ENCODE assay signal across 8 cellular contexts in the genomic region with DNA sequence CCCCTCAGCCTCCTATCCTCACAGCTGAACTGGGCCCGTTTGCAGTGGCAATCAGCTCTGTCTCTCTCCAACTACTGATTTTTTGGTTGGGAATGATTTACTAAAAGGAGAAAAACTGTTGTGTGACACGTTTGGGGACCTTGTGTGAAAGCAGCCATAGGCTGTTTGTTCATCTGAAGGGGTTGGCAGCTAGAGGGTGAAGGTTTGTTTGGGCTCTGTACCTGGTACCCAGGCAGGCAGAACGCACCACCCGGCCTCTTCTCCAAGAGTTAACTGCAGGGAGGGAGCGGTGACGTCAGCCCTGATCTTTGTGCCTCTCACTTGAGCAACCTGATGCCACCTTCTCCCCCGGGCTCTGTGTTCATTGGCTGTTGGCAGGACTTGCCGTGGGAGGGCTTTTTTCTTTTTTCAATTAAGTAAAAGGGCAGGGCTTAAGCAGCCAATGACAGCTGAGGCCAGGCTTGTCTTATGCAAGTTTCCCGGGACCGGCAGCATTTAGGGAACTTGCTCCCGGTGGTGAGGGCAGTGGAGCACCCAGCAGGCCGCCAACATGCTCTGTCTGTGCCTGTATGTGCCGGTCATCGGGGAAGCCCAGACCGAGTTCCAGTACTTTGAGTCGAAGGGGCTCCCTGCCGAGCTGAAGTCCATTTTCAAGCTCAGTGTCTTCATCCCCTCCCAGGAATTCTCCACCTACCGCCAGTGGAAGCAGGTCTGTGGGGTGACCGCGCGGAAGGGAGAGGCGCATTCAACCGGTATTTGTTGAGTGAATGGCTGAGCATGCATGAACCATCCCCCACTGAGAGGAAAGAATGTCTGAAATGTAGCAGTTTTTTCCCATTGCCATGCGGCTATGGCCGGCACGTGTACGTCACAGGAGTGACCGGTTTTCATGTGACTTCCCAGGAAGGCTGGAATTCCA. TPM values are rescaled to one million over a fixed set of nuclear protein-coding genes. Genes with fewer than 3 reads are reported as not detected.
DNase-seq lines count a peak whose midpoint lies in the region; ATAC-seq lines count a peak whose summit lies in the region.

No MANE protein-coding gene starts in this region.

- no peaks in the 10 kb centered on the region for H3K9me3 ChIP-seq in esophagus (ENCODE audit: control insufficient read depth in 2 of 2, insufficient read depth in 1 of 2, low read depth in 1 of 2, low read length in 1 of 2)

- H3K27me3 ChIP-seq in esophagus (ENCODE audit: control insufficient read depth in 1 of 2, insufficient read depth in 2 of 2, low read length in 2 of 2): no peaks in the 10 kb centered on the region

- H3K4me3 ChIP-seq in esophagus (ENCODE audit: low read depth in 1 of 2, low read length in 2 of 2): peak overlapping the region; percentile 54 to 61

- peaks cover 15 to 26% of the 10 kb centered on the region in 2 donors for H3K36me3 ChIP-seq in esophagus (ENCODE audit: control insufficient read depth in 2 of 2, insufficient read depth in 2 of 2, low read length in 1 of 2)

- no peak overlapping the region for H3K4me3 Mint-ChIP-seq in activated T-cell treated with anti-CD3 and anti-CD28 coated beads, Interleukin-2, amount 50 U/mL, for 4 hours

- peaks cover 70% of the 10 kb centered on the region for H3K4me1 Mint-ChIP-seq in activated T-cell treated with anti-CD3 and anti-CD28 coated beads, Interleukin-2, amount 50 U/mL, for 4 hours (ENCODE audit: low read depth)

- 10 to 15% methylated on average over 28 of the region's 28 CpGs for WGBS in esophagus, 2 donors

- H3K4me1 ChIP-seq in esophagus (ENCODE audit: control insufficient read depth in 2 of 2, insufficient read depth in 2 of 2, low read length in 1 of 2): peaks cover 15 to 29% of the 10 kb centered on the region in 2 donors

- peak overlapping the region; percentile 89 to 99 for H3K27ac ChIP-seq in esophagus (ENCODE audit: low read depth in 2 of 2, low read length in 1 of 2)

- DNase-seq in activated gamma-delta T cell treated with Interleukin-2 at 50 U/mL for 16 hours (peak; percentile 52), activated gamma-delta T cell (lab: John Stamatoyannopoulos, UW) (no peak), NOMO-1 (lab: John Stamatoyannopoulos, UW; ENCODE audit: unreplicated experiment in 2 of 2) (peak; percentile 89 to 91), mucosa of gallbladder (ENCODE audit: low spot score) (peak; percentile 95)
- peak; percentile 72 for DNase-seq in activated T-cell treated with anti-CD3 and anti-CD28 coated beads, Interleukin-2, amount 50 U/mL, for 4 hours
- DNase-seq in stimulated activated CD8-positive, alpha-beta memory T cell treated with anti-CD3 and anti-CD28 coated beads, Interleukin-2, amount 100 ng/mL, for 48 hours (ENCODE audit: low read depth in 2 of 2): peak; percentile 39 to 69

- H3K9me3 Mint-ChIP-seq in activated T-cell treated with anti-CD3 and anti-CD28 coated beads, Interleukin-2, amount 50 U/mL, for 4 hours: no peaks in the 10 kb centered on the region

- peak; percentile 37 to 39 for ATAC-seq in activated T-cell treated with anti-CD3 and anti-CD28 coated beads, Interleukin-2, amount 50 U/mL, for 4 hours
- no peak for ATAC-seq in GM18907 (IDR thresholded peaks at IDR 0.05; ENCODE audit: unreplicated experiment)

- H3K27me3 Mint-ChIP-seq in activated T-cell treated with anti-CD3 and anti-CD28 coated beads, Interleukin-2, amount 50 U/mL, for 4 hours (ENCODE audit: low read depth): no peaks in the 10 kb centered on the region

- H3K36me3 Mint-ChIP-seq in activated T-cell treated with anti-CD3 and anti-CD28 coated beads, Interleukin-2, amount 50 U/mL, for 4 hours (ENCODE audit: insufficient read depth): peaks cover 17% of the 10 kb centered on the region

RNA-seq across cellular contexts. Expression of gene PTGES2, which starts 29.3 kb away (rescaled TPM):
- total RNA-seq in activated T-cell treated with anti-CD3 and anti-CD28 coated beads, Interleukin-2, amount 50 U/mL, for 4 hours: 100 to 1,000 TPM; 123 to 132 (median 123) TPM
- polyA plus RNA-seq in esophagus: 10 to 100 TPM; 59.0 to 59.4 TPM
- total RNA-seq in mucosa of gallbladder: 61.5 TPM

RNA-seq across cellular contexts. Expression of gene SLC25A25, which starts 30.2 kb away (rescaled TPM):
- 10 to 100 TPM; 13.9 to 16.3 (median 15.6) TPM for total RNA-seq in activated T-cell treated with anti-CD3 and anti-CD28 coated beads, Interleukin-2, amount 50 U/mL, for 4 hours
- polyA plus RNA-seq in esophagus: 1 to 10 TPM; 9.6 to 10.0 TPM
- 77.7 TPM for total RNA-seq in mucosa of gallbladder

RNA-seq across cellular contexts. Expression of gene NAIF1, which starts 31.2 kb away (rescaled TPM):
- 10 to 100 TPM in 1 of 3 donors, 1 to 10 TPM in 2; 9.5 to 11.2 (median 9.7) TPM for total RNA-seq in activated T-cell treated with anti-CD3 and anti-CD28 coated beads, Interleukin-2, amount 50 U/mL, for 4 hours
- polyA plus RNA-seq in esophagus: 1 to 10 TPM; 6.1 to 6.9 TPM
- 12.0 TPM for total RNA-seq in mucosa of gallbladder

RNA-seq across cellular contexts. Expression of gene LCN2, which starts 51.0 kb away (rescaled TPM):
- total RNA-seq in activated T-cell treated with anti-CD3 and anti-CD28 coated beads, Interleukin-2, amount 50 U/mL, for 4 hours: not detected
- polyA plus RNA-seq in esophagus: 1,000 to 10,000 TPM; 1,061 to 2,097 TPM
- total RNA-seq in mucosa of gallbladder: 85.5 TPM
